8 cellular contexts compared by ENCODE assay signal in genomic region chr5:73451218-73452130, GRCh38. TPM values are rescaled to one million over a fixed set of nuclear protein-coding genes. Genes with fewer than 3 reads are reported as not detected.
DNase-seq lines count a peak whose midpoint lies in the region; ATAC-seq and TF ChIP-seq lines count a peak whose summit lies in the region.

No MANE protein-coding gene starts in this region.

- H3K4me3 Mint-ChIP-seq in activated CD4-positive, alpha-beta T cell treated with anti-CD3 and anti-CD28 coated beads, Interleukin-2, amount 10 ng/mL, durations not matched to agents 7 days and 5 days, result peak overlapping the region; percentile 41
- no peak overlapping the region for H3K4me3 Mint-ChIP-seq in mesothelial cell of epicardium

- peaks cover 20% of the 10 kb centered on the region for H3K4me1 Mint-ChIP-seq in activated CD4-positive, alpha-beta T cell treated with anti-CD3 and anti-CD28 coated beads, Interleukin-2, amount 10 ng/mL, durations not matched to agents 7 days and 5 days
- H3K4me1 Mint-ChIP-seq in mesothelial cell of epicardium, result peaks cover 11% of the 10 kb centered on the region

- no peaks in the 10 kb centered on the region for H3K9me3 Mint-ChIP-seq in activated CD4-positive, alpha-beta T cell treated with anti-CD3 and anti-CD28 coated beads, Interleukin-2, amount 10 ng/mL, durations not matched to agents 7 days and 5 days
- H3K9me3 Mint-ChIP-seq in mesothelial cell of epicardium, result no peaks in the 10 kb centered on the region

- H3K27ac Mint-ChIP-seq in activated CD4-positive, alpha-beta T cell treated with anti-CD3 and anti-CD28 coated beads, Interleukin-2, amount 10 ng/mL, durations not matched to agents 7 days and 5 days, result no peak overlapping the region
- no peak overlapping the region for H3K27ac Mint-ChIP-seq in mesothelial cell of epicardium

- TF ChIP-seq CTCF in LNCAP (IDR thresholded peaks at IDR 0.05) (peak; percentile 93), mesothelial cell of epicardium (IDR thresholded peaks at IDR 0.05; ENCODE audit: unreplicated experiment) (peak; percentile 96)

- POLR2A ChIA-PET in activated CD4-positive, alpha-beta T cell treated with anti-CD3 and anti-CD28 coated beads, Interleukin-2, amount 10 ng/mL, durations not matched to agents 7 days and 5 days (lab: Charles Lee), result no interaction called here

- no peaks in the 10 kb centered on the region for H3K36me3 Mint-ChIP-seq in activated CD4-positive, alpha-beta T cell treated with anti-CD3 and anti-CD28 coated beads, Interleukin-2, amount 10 ng/mL, durations not matched to agents 7 days and 5 days (ENCODE audit: low read depth)
- H3K36me3 Mint-ChIP-seq in mesothelial cell of epicardium, result no peaks in the 10 kb centered on the region

- no peak for ATAC-seq in stimulated activated naive CD8-positive, alpha-beta T cell treated with anti-CD3 and anti-CD28 coated beads, Interleukin-15, Interleukin-2, amounts not matched to agents 100 U/mL and 50 U/mL, for 24 hours
- ATAC-seq in HG02981 (IDR thresholded peaks at IDR 0.05; ENCODE audit: unreplicated experiment), result no peak

- H3K9ac ChIP-seq in ES-I3 (ENCODE audit: low read depth, low read length), result peak overlapping the region; percentile 52; the same call in 1 of the 2 replicates

- peaks cover 78% of the 10 kb centered on the region for H3K27me3 Mint-ChIP-seq in activated CD4-positive, alpha-beta T cell treated with anti-CD3 and anti-CD28 coated beads, Interleukin-2, amount 10 ng/mL, durations not matched to agents 7 days and 5 days
- H3K27me3 Mint-ChIP-seq in mesothelial cell of epicardium (ENCODE audit: low read depth), result peaks cover 76% of the 10 kb centered on the region

- no peaks in the 10 kb centered on the region for H3K36me3 ChIP-seq in ES-I3 (ENCODE audit: insufficient read depth, low read length)

- no peaks in the 10 kb centered on the region for H3K9me3 ChIP-seq in ES-I3 (ENCODE audit: control insufficient read depth, insufficient read depth, low read length)

- DNase-seq in activated CD4-positive, alpha-beta T cell treated with anti-CD3 and anti-CD28 coated beads, Interleukin-2, amount 10 ng/mL, durations not matched to agents 7 days and 5 days, result peak; percentile 57
- DNase-seq in ecto neural progenitor cell (ENCODE audit: low spot score) (peak; percentile 87), mesothelial cell of epicardium (ENCODE audit: low spot score in 2 of 2, unreplicated experiment in 2 of 2) (peak; percentile 73 to 85), GM19238 (ENCODE audit: insufficient read length, low spot score) (no peak)
- DNase-seq in stimulated activated naive CD8-positive, alpha-beta T cell treated with anti-CD3 and anti-CD28 coated beads, Interleukin-15, Interleukin-2, amounts not matched to agents 100 U/mL and 50 U/mL, for 24 hours, result peak; percentile 81

- peaks cover 7% of the 10 kb centered on the region for H3K4me1 ChIP-seq in ES-I3 (ENCODE audit: insufficient read depth, low read length)

- CTCF ChIA-PET in activated CD4-positive, alpha-beta T cell treated with anti-CD3 and anti-CD28 coated beads, Interleukin-2, amount 10 ng/mL, durations not matched to agents 7 days and 5 days (lab: Charles Lee), result interaction anchor here (0.6 to 1.7 kb wide), 20 partner anchors 11 to 235 kb away, joined by 3 to 11 read pairs (median 4); no protein-coding TSS in a partner anchor

RNA-seq across cellular contexts. Expression of gene FOXD1, which starts 2.9 kb away (rescaled TPM):
- not detected for total RNA-seq in activated CD4-positive, alpha-beta T cell treated with anti-CD3 and anti-CD28 coated beads, Interleukin-2, amount 10 ng/mL, durations not matched to agents 7 days and 5 days
- total RNA-seq in mesothelial cell of epicardium, result 0.09 TPM in 1 of 3 replicates, not detected in the others

RNA-seq across cellular contexts. Expression of gene BTF3, which starts 46.8 kb away (rescaled TPM):
- 100 to 1,000 TPM; 693 to 807 TPM for total RNA-seq in activated CD4-positive, alpha-beta T cell treated with anti-CD3 and anti-CD28 coated beads, Interleukin-2, amount 10 ng/mL, durations not matched to agents 7 days and 5 days
- 641 to 666 TPM (median 655 TPM) in 3 replicates for total RNA-seq in mesothelial cell of epicardium
